In the genomic region with DNA sequence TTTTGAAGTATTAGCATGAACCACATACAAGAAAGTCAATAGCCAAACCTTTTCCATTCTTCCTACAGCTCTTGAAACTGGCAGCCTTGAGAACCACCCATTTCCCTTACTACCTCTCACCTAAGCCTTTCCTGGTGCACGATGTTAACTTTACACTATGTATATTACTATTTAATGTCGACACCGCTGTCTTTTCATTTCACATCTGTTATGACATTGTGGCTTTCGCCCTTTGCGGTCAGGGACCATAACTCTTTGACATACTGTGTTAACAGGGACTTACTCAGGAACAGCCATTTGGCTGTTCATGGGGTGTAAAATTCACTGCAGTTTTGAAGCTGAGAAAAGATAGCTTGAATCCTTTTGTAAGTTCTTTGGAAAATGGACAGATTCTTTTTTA, we compare ENCODE assay signal across 18 cellular contexts. TPM values are rescaled to one million over a fixed set of nuclear protein-coding genes. Genes with fewer than 3 reads are reported as not detected.
"Had no signal": no experiment of that assay in that cellular context is flagged by ENCODE, and none has a peak within 500 bp of the region (broad histone marks: within the 10 kb centered on the region; RNA-seq: fewer than 3 reads in every experiment).

No MANE protein-coding gene starts in this region.

- DNase-seq: activated CD4-positive, CD25-positive, alpha-beta regulatory T cell; activated gamma-delta T cell treated with Interleukin-2 at 50 U/mL for 16 hours; activated T-cell treated with anti-CD3 and anti-CD28 coated beads, Interleukin-2, amount 50 U/mL, for 4 hours; body of pancreas; central memory CD4-positive, alpha-beta T cell; effector CD8-positive, alpha-beta T cell; kidney; left ventricle myocardium inferior; stimulated activated CD4-positive, alpha-beta T cell treated with anti-CD3 and anti-CD28 coated beads, Interleukin-4, amount 100 ng/mL, for 1 hour; stimulated activated CD8-positive, alpha-beta memory T cell treated with anti-CD3 and anti-CD28 coated beads, Interleukin-4, amount 100 ng/mL, for 48 hours; stomach had no signal

- H3K4me3 ChIP-seq: body of pancreas, coronary artery, left ventricle myocardium inferior, stomach, thoracic aorta had no signal

- H3K4me3 Mint-ChIP-seq: activated T-cell treated with anti-CD3 and anti-CD28 coated beads, Interleukin-2, amount 50 U/mL, for 4 hours; memory B cell had no signal

- H3K27me3 Mint-ChIP-seq: memory B cell had no signal

- H3K9me3 Mint-ChIP-seq: activated T-cell treated with anti-CD3 and anti-CD28 coated beads, Interleukin-2, amount 50 U/mL, for 4 hours; memory B cell had no signal

- H3K27ac Mint-ChIP-seq: memory B cell had no signal

- H3K4me1 Mint-ChIP-seq: memory B cell had no signal

- FAIRE-seq: frontal cortex, kidney, urothelium cell line had no signal

- ATAC-seq: activated T-cell treated with anti-CD3 and anti-CD28 coated beads, Interleukin-2, amount 50 U/mL, for 4 hours; body of pancreas had no signal

RNA-seq across cellular contexts. Expression of gene GPR88, which starts 21.1 kb away (rescaled TPM):
- total RNA-seq: activated T-cell treated with anti-CD3 and anti-CD28 coated beads, Interleukin-2, amount 50 U/mL, for 4 hours; left ventricle myocardium inferior; osteocyte; T-helper 2 cell treated with Interferon-gamma antibody and Interleukin-4, amounts not matched to agents 100 ng/mL and 5 ng/mL, for 36 hours had no signal
